ENCODE assay signal across 14 cellular contexts in genomic region chr1:161719325-161719611, GRCh38. TPM values are rescaled to one million over a fixed set of nuclear protein-coding genes. Genes with fewer than 3 reads are reported as not detected.
A peak's percentile ranks its signal among the peaks of the same experiment; 100 is the strongest.
DNase-seq lines count a peak whose midpoint lies in the region; ATAC-seq and TF ChIP-seq lines count a peak whose summit lies in the region.
"Had no signal": no experiment of that assay in that cellular context is flagged by ENCODE, and none has a peak within 500 bp of the region (broad histone marks: within the 10 kb centered on the region; RNA-seq: fewer than 3 reads in every experiment).

No MANE protein-coding gene starts in this region.

- H3K4me2 ChIP-seq in neural progenitor cell = no peak overlapping the region

- peak; percentile 45 for ATAC-seq in GM18907 (IDR thresholded peaks at IDR 0.05; ENCODE audit: unreplicated experiment)
- peak; percentile 39 for ATAC-seq in GM21515 (IDR thresholded peaks at IDR 0.05; ENCODE audit: unreplicated experiment)
- peak; percentile 19 for ATAC-seq in HG03135 (IDR thresholded peaks at IDR 0.05; ENCODE audit: unreplicated experiment)
- no peak for ATAC-seq in memory B cell (ENCODE audit: low read depth)

- 92 to 100% methylated on average over 1 of the region's 1 CpG for WGBS in esophagus squamous epithelium, 2 donors

- no peaks in the 10 kb centered on the region for H3K36me3 Mint-ChIP-seq in memory B cell
- no peaks in the 10 kb centered on the region for H3K36me3 Mint-ChIP-seq in neural progenitor cell
- H3K36me3 Mint-ChIP-seq: CD4-positive, alpha-beta memory T cell had no signal

- H3K4me1 Mint-ChIP-seq in memory B cell (peaks cover 39% of the 10 kb centered on the region), neural progenitor cell (no peaks in the 10 kb centered on the region)

- TF ChIP-seq POLR2A in esophagus squamous epithelium (IDR thresholded peaks at IDR 0.05) = no peak

- H3K27ac Mint-ChIP-seq in memory B cell (peak overlapping the region; percentile 45), neural progenitor cell (no peak overlapping the region)

- no peaks in the 10 kb centered on the region for H3K4me1 ChIP-seq in esophagus squamous epithelium
- no peaks in the 10 kb centered on the region for H3K4me1 ChIP-seq in neural progenitor cell
- H3K4me1 ChIP-seq: colonic mucosa, testis had no signal

- peaks cover 0 to 34% (median 0%) of the 10 kb centered on the region in 4 donors for H3K27me3 ChIP-seq in esophagus squamous epithelium
- H3K27me3 ChIP-seq in neural progenitor cell = peaks cover 41% of the 10 kb centered on the region
- H3K27me3 ChIP-seq: colonic mucosa, testis had no signal

- DNase-seq in memory B cell (ENCODE audit: low spot score in 2 of 2) = no peak
- no peak for DNase-seq in esophagus squamous epithelium (lab: John Stamatoyannopoulos, UW)
- DNase-seq in stimulated activated naive CD4-positive, alpha-beta T cell (lab: John Stamatoyannopoulos, UW) = no peak
- no peak for DNase-seq in neural progenitor cell (ENCODE audit: low spot score)
- DNase-seq: CD4-positive, alpha-beta memory T cell; colonic mucosa; NCI-H1417; SHP77 treated with DMSO at 0.1 percent for 48 hours; testis had no signal

- no peak for TF ChIP-seq CTCF in esophagus squamous epithelium (IDR thresholded peaks at IDR 0.05)
- TF ChIP-seq CTCF in neural progenitor cell (IDR thresholded peaks at IDR 0.05) = no peak

- no peaks in the 10 kb centered on the region for H3K79me2 ChIP-seq in neural progenitor cell (ENCODE audit: low read depth)

- peak overlapping the region; percentile 3 for H3K4me3 Mint-ChIP-seq in memory B cell
- no peak overlapping the region for H3K4me3 Mint-ChIP-seq in neural progenitor cell
- H3K4me3 Mint-ChIP-seq: CD4-positive, alpha-beta memory T cell had no signal

- intact Hi-C loops in esophagus squamous epithelium (cut with DNase I) = no loop called here

- no peaks in the 10 kb centered on the region for H3K27me3 Mint-ChIP-seq in memory B cell
- H3K27me3 Mint-ChIP-seq in neural progenitor cell (ENCODE audit: insufficient read depth, low read depth) = peaks cover 17% of the 10 kb centered on the region

- no peak overlapping the region for H3K9ac ChIP-seq in neural progenitor cell

- H3F3A ChIP-seq in neural progenitor cell (ENCODE audit: low read depth) = no peaks in the 10 kb centered on the region

- H3K4me3 ChIP-seq in esophagus squamous epithelium (no peak overlapping the region), neural progenitor cell (no peak overlapping the region)
- H3K4me3 ChIP-seq: colonic mucosa, testis had no signal

- H3K27ac ChIP-seq in esophagus squamous epithelium (no peak overlapping the region), neural progenitor cell (no peak overlapping the region)
- H3K27ac ChIP-seq: colonic mucosa, testis had no signal

- no peaks in the 10 kb centered on the region for H3K9me3 ChIP-seq in esophagus squamous epithelium
- no peaks in the 10 kb centered on the region for H3K9me3 ChIP-seq in neural progenitor cell (ENCODE audit: low read depth)
- H3K9me3 ChIP-seq: colonic mucosa, testis had no signal

- H4K20me1 ChIP-seq in neural progenitor cell (ENCODE audit: low read depth) = no peaks in the 10 kb centered on the region

- H2AFZ ChIP-seq in neural progenitor cell (replicated peaks) = no peak overlapping the region

- H3K9me3 Mint-ChIP-seq in memory B cell (no peaks in the 10 kb centered on the region), neural progenitor cell (no peaks in the 10 kb centered on the region)
- H3K9me3 Mint-ChIP-seq: CD4-positive, alpha-beta memory T cell had no signal

- H3K36me3 ChIP-seq in esophagus squamous epithelium = no peaks in the 10 kb centered on the region
- no peaks in the 10 kb centered on the region for H3K36me3 ChIP-seq in neural progenitor cell
- H3K36me3 ChIP-seq: colonic mucosa had no signal

RNA-seq across cellular contexts. Expression of gene FCRLB, which starts 2.1 kb away (rescaled TPM):
- total RNA-seq in esophagus squamous epithelium = 1 to 10 TPM in 1 of 4 donors, under 1 TPM in 3; 0.31 to 1.2 (median 0.83) TPM
- 0.19 TPM in 1 of 2 replicates, not detected in the other for total RNA-seq in neural progenitor cell (ENCODE audit: low replicate concordance)

RNA-seq across cellular contexts. Expression of gene FCRLA, which starts 12.2 kb away (rescaled TPM):
- total RNA-seq in esophagus squamous epithelium = under 1 TPM in 1 of 4 donors, not detected in 3; 0.62 TPM
- total RNA-seq in neural progenitor cell (ENCODE audit: low replicate concordance) = not detected in 2 replicates
- total RNA-seq: CD4-positive, alpha-beta memory T cell; G401; lung microvascular endothelial cell; testis had no signal

RNA-seq across cellular contexts. Expression of gene DUSP12, which starts 30.3 kb away (rescaled TPM):
- total RNA-seq in esophagus squamous epithelium = 10 to 100 TPM in 3 of 4 donors, 1 to 10 TPM in 1; 6.0 to 24.0 (median 15.1) TPM
- total RNA-seq in neural progenitor cell (ENCODE audit: low replicate concordance) = 66.5 and 81.1 TPM in 2 replicates

RNA-seq across cellular contexts. Expression of gene ATF6, which starts 46.9 kb away (rescaled TPM):
- 10 to 100 TPM; 13.4 to 24.8 (median 17.6) TPM for total RNA-seq in esophagus squamous epithelium
- total RNA-seq in neural progenitor cell (ENCODE audit: low replicate concordance) = 22.3 and 31.7 TPM in 2 replicates

RNA-seq across cellular contexts. Expression of gene FCGR2B, which starts 56.3 kb away (rescaled TPM):
- 10 to 100 TPM in 2 of 4 donors, 1 to 10 TPM in 2; 1.1 to 25.2 (median 7.4) TPM for total RNA-seq in esophagus squamous epithelium
- 0.15 TPM in 1 of 2 replicates, not detected in the other for total RNA-seq in neural progenitor cell (ENCODE audit: low replicate concordance)
- total RNA-seq: G401, lung microvascular endothelial cell had no signal
